ENCODE assay signal across 5 cellular contexts in the genomic region with DNA sequence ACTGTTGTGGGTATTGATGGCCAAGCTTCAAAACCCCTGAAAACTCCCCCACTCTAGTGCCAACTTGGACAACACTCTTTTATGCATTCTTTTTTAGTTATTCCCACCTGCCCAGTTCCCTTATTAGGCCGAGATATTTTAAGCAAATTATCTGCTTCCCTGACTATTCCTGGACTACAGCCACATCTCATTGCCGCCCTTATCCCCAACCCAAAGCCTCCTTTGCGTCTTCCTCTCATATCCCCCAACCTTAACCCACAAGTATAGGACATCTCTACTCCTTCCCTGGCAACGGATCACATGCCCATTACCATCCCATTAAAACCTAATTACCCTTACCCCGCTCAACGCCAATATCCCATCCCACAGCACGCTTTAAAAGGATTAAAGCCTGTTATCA. TPM values are rescaled to one million over a fixed set of nuclear protein-coding genes. Genes with fewer than 3 reads are reported as not detected.
"Had no signal": no experiment of that assay in that cellular context is flagged by ENCODE, and none has a peak within 500 bp of the region (broad histone marks: within the 10 kb centered on the region; RNA-seq: fewer than 3 reads in every experiment).

No MANE protein-coding gene starts in this region.

RNA-seq across cellular contexts. Expression of gene IL6, which starts 21.1 kb away (rescaled TPM):
- total RNA-seq: left lobe of liver; liver; naive thymus-derived CD8-positive, alpha-beta T cell had no signal
- polyA plus RNA-seq: immature natural killer cell; mammary epithelial cell; naive thymus-derived CD8-positive, alpha-beta T cell had no signal
